In genomic region chr17:81020767-81021497, GRCh38 we compare ENCODE assay signal across 12 cellular contexts. TPM values are rescaled to one million over a fixed set of nuclear protein-coding genes. Genes with fewer than 3 reads are reported as not detected.
DNase-seq lines count a peak whose midpoint lies in the region; ATAC-seq and TF ChIP-seq lines count a peak whose summit lies in the region.
"Had no signal": no experiment of that assay in that cellular context is flagged by ENCODE, and none has a peak within 500 bp of the region (broad histone marks: within the 10 kb centered on the region; RNA-seq: fewer than 3 reads in every experiment).

No MANE protein-coding gene starts in this region.

- TF ChIP-seq CTCF in ascending aorta (IDR thresholded peaks at IDR 0.05) (no peak), left ventricle myocardium inferior (IDR thresholded peaks at IDR 0.05; ENCODE audit: borderline replicate concordance) (no peak), stomach (IDR thresholded peaks at IDR 0.05) (no peak)

- H3K4me3 ChIP-seq in H7 (ENCODE audit: insufficient read depth, low read depth, low read length) (no peak overlapping the region), ascending aorta (no peak overlapping the region), left ventricle myocardium inferior (no peak overlapping the region), stomach (no peak overlapping the region)
- H3K4me3 ChIP-seq: thoracic aorta had no signal

- H3K4me1 ChIP-seq in ascending aorta (peaks cover 11 to 12% of the 10 kb centered on the region in 2 donors), left ventricle myocardium inferior (peaks cover 47% of the 10 kb centered on the region), stomach (peaks cover 15 to 56% (median 50%) of the 10 kb centered on the region in 4 donors)

- no peak for TF ChIP-seq EP300 in stomach (IDR thresholded peaks at IDR 0.05)

- no peaks in the 10 kb centered on the region for H3K36me3 ChIP-seq in H7 (replicated peaks; ENCODE audit: control insufficient read depth, insufficient read depth, low read length)
- H3K36me3 ChIP-seq in ascending aorta, result no peaks in the 10 kb centered on the region
- no peaks in the 10 kb centered on the region for H3K36me3 ChIP-seq in left ventricle myocardium inferior
- H3K36me3 ChIP-seq in stomach, result no peaks in the 10 kb centered on the region
- H3K36me3 ChIP-seq: thoracic aorta had no signal

- H3K9me3 ChIP-seq in ascending aorta (no peaks in the 10 kb centered on the region), left ventricle myocardium inferior (replicated peaks) (peaks cover 7% of the 10 kb centered on the region), stomach (no peaks in the 10 kb centered on the region)
- H3K9me3 ChIP-seq: thoracic aorta had no signal

- TF ChIP-seq POLR2A in stomach (IDR thresholded peaks at IDR 0.05), result no peak

- peak overlapping the region; percentile 5 to 42 for H3K27ac ChIP-seq in ascending aorta
- H3K27ac ChIP-seq in left ventricle myocardium inferior (replicated peaks), result peak overlapping the region; percentile 81
- peak overlapping the region in 4 of 5 donors; percentile 6 to 80 (median 62) for H3K27ac ChIP-seq in stomach
- H3K27ac ChIP-seq: thoracic aorta had no signal

- ATAC-seq in GM19324 (IDR thresholded peaks at IDR 0.05; ENCODE audit: low FRiP score, unreplicated experiment), result no peak
- ATAC-seq in GM18873 (IDR thresholded peaks at IDR 0.05; ENCODE audit: low FRiP score, unreplicated experiment), result no peak

- intact Hi-C loops in ascending aorta (cut with DNase I), result no loop called here
- intact Hi-C loops in left ventricle myocardium inferior (cut with micrococcal nuclease), result loop anchor here (5.0 kb wide), 1 partner anchor 81 kb away; no protein-coding TSS in a partner anchor
- intact Hi-C loops in stomach (cut with DNase I; ENCODE audit: low total_unique reads), result no loop called here

- WGBS in stomach, 5 donors, result 25 to 35% (median 31%) methylated on average over 13 to 24 of the region's 24 CpGs

- H3K27me3 ChIP-seq in H7 (ENCODE audit: control insufficient read depth, insufficient read depth, low read length) (no peaks in the 10 kb centered on the region), ascending aorta (no peaks in the 10 kb centered on the region), left ventricle myocardium inferior (ENCODE audit: low read depth) (peaks cover 7% of the 10 kb centered on the region), stomach (peaks cover 0 to 6% (median 0%) of the 10 kb centered on the region in 3 donors)

- DNase-seq in H7 (peak; percentile 75), ascending aorta (ENCODE audit: low spot score in 2 of 2) (no peak), left ventricle myocardium inferior (peak; percentile 74), stomach (no peak), glomerular visceral epithelial cell (ENCODE audit: extremely low spot score) (no peak)
- no peak for DNase-seq in stimulated activated CD4-positive, alpha-beta T cell treated with anti-CD3 and anti-CD28 coated beads, Interleukin-2, amount 100 ng/mL, for 48 hours
- DNase-seq: activated CD4-positive, CD25-positive, alpha-beta regulatory T cell treated with anti-CD3 and anti-CD28 coated beads, Interleukin-2, amount 50 U/mL, for 72 hours; GF-D8; stimulated activated CD4-positive, alpha-beta T cell treated with anti-CD3 and anti-CD28 coated beads, Interleukin-12 subunit alpha, Interleukin-12 subunit beta, amount 100 ng/mL, for 4 hours had no signal

RNA-seq across cellular contexts. Expression of gene BAIAP2, which starts 14.0 kb away (rescaled TPM):
- 14.9 and 19.5 TPM in 2 replicates for total RNA-seq in H7 (2014; rRNA removed; shearing (Covaris generic))
- 14.4 TPM for total RNA-seq in ascending aorta
- total RNA-seq in left ventricle myocardium inferior, result 27.9 TPM
- total RNA-seq in stomach, result 100 to 1,000 TPM in 2 of 5 donors, 10 to 100 TPM in 3; 21.1 to 263 (median 96.9) TPM
- polyA plus RNA-seq in stomach, result 10 to 100 TPM; 37.5 to 66.1 (median 46.6) TPM

RNA-seq across cellular contexts. Expression of gene CHMP6, which starts 29.3 kb away (rescaled TPM):
- 13.0 and 15.0 TPM in 2 replicates for total RNA-seq in H7 (2014; rRNA removed; shearing (Covaris generic))
- total RNA-seq in ascending aorta, result 32.1 TPM
- 15.9 TPM for total RNA-seq in left ventricle myocardium inferior
- total RNA-seq in stomach, result 100 to 1,000 TPM in 1 of 5 donors, 10 to 100 TPM in 3, 1 to 10 TPM in 1; 5.4 to 117 (median 12.9) TPM
- polyA plus RNA-seq in stomach, result 10 to 100 TPM; 23.6 to 30.5 (median 25.4) TPM

Comparison
In these comparisons a context has a peak if more than half of its experiments do, and no peak if none do; other contexts are left out.
1. DNase-seq: peak in H7 (single experiment) and left ventricle myocardium inferior (single experiment); none in ascending aorta (0 of 2), stomach (single experiment), glomerular visceral epithelial cell (single experiment) and stimulated activated CD4-positive, alpha-beta T cell treated with anti-CD3 and anti-CD28 coated beads, Interleukin-2, amount 100 ng/mL, for 48 hours (0 of 2).
2. H3K27ac ChIP-seq: peak in every context shown above with its lines; median percentile 81 in left ventricle myocardium inferior; 62 in stomach; 24 in ascending aorta.